1 cellular context compared by ENCODE assay signal in genomic region chr7:143906895-143907294, GRCh38.
TF ChIP-seq lines count a peak whose summit lies in the region.

No MANE protein-coding gene starts in this region.

TF ChIP-seq in HepG2, 621 proteins besides CTCF, POLR2A, EP300 and RAD21 (continued from another document and continues in another):
- TF ChIP-seq DZIP1 (CRISPR knock-in tag; IDR thresholded peaks at IDR 0.05): no peak
- TF ChIP-seq ZNF775 (CRISPR knock-in tag; IDR thresholded peaks at IDR 0.05; ENCODE audit: borderline replicate concordance): no peak
- TF ChIP-seq ZNF772 (CRISPR knock-in tag; IDR thresholded peaks at IDR 0.05): no peak
- TF ChIP-seq ZNF326 (CRISPR knock-in tag; IDR thresholded peaks at IDR 0.05; ENCODE audit: borderline replicate concordance): no peak
- peak; percentile 69 for TF ChIP-seq MED8 (CRISPR knock-in tag; IDR thresholded peaks at IDR 0.05; ENCODE audit: insufficient replicate concordance)
- no peak for TF ChIP-seq MAZ (IDR thresholded peaks at IDR 0.05; ENCODE audit: borderline replicate concordance, low read depth, low read length)
- TF ChIP-seq MAZ (CRISPR knock-in tag; IDR thresholded peaks at IDR 0.05; ENCODE audit: low read depth): peak; percentile 25; the same call in 1 of the 2 replicates
- no peak for TF ChIP-seq MXD4 (CRISPR knock-in tag; IDR thresholded peaks at IDR 0.05)
- no peak for TF ChIP-seq ZNF253 (CRISPR knock-in tag; IDR thresholded peaks at IDR 0.05; ENCODE audit: borderline replicate concordance)
- TF ChIP-seq ZNF510 (CRISPR knock-in tag; IDR thresholded peaks at IDR 0.05; ENCODE audit: low read depth): no peak
- TF ChIP-seq RARG (CRISPR knock-in tag; IDR thresholded peaks at IDR 0.05; ENCODE audit: low read depth): no peak
- TF ChIP-seq, protein P1, sequence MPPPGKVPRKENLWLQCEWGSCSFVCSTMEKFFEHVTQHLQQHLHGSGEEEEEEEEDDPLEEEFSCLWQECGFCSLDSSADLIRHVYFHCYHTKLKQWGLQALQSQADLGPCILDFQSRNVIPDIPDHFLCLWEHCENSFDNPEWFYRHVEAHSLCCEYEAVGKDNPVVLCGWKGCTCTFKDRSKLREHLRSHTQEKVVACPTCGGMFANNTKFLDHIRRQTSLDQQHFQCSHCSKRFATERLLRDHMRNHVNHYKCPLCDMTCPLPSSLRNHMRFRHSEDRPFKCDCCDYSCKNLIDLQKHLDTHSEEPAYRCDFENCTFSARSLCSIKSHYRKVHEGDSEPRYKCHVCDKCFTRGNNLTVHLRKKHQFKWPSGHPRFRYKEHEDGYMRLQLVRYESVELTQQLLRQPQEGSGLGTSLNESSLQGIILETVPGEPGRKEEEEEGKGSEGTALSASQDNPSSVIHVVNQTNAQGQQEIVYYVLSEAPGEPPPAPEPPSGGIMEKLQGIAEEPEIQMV (CRISPR knock-in tag; IDR thresholded peaks at IDR 0.05; ENCODE audit: low read depth): no peak
- TF ChIP-seq SUZ12 (IDR thresholded peaks at IDR 0.05; ENCODE audit: low read depth, low read length): no peak
- peak; percentile 87 for TF ChIP-seq HOXA3 (CRISPR knock-in tag; IDR thresholded peaks at IDR 0.05)
- TF ChIP-seq, protein P2, sequence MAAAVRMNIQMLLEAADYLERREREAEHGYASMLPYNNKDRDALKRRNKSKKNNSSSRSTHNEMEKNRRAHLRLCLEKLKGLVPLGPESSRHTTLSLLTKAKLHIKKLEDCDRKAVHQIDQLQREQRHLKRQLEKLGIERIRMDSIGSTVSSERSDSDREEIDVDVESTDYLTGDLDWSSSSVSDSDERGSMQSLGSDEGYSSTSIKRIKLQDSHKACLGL (CRISPR knock-in tag; IDR thresholded peaks at IDR 0.05): no peak
- TF ChIP-seq, protein P3, sequence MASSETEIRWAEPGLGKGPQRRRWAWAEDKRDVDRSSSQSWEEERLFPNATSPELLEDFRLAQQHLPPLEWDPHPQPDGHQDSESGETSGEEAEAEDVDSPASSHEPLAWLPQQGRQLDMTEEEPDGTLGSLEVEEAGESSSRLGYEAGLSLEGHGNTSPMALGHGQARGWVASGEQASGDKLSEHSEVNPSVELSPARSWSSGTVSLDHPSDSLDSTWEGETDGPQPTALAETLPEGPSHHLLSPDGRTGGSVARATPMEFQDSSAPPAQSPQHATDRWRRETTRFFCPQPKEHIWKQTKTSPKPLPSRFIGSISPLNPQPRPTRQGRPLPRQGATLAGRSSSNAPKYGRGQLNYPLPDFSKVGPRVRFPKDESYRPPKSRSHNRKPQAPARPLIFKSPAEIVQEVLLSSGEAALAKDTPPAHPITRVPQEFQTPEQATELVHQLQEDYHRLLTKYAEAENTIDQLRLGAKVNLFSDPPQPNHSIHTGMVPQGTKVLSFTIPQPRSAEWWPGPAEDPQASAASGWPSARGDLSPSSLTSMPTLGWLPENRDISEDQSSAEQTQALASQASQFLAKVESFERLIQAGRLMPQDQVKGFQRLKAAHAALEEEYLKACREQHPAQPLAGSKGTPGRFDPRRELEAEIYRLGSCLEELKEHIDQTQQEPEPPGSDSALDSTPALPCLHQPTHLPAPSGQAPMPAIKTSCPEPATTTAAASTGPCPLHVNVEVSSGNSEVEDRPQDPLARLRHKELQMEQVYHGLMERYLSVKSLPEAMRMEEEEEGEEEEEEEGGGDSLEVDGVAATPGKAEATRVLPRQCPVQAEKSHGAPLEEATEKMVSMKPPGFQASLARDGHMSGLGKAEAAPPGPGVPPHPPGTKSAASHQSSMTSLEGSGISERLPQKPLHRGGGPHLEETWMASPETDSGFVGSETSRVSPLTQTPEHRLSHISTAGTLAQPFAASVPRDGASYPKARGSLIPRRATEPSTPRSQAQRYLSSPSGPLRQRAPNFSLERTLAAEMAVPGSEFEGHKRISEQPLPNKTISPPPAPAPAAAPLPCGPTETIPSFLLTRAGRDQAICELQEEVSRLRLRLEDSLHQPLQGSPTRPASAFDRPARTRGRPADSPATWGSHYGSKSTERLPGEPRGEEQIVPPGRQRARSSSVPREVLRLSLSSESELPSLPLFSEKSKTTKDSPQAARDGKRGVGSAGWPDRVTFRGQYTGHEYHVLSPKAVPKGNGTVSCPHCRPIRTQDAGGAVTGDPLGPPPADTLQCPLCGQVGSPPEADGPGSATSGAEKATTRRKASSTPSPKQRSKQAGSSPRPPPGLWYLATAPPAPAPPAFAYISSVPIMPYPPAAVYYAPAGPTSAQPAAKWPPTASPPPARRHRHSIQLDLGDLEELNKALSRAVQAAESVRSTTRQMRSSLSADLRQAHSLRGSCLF (CRISPR knock-in tag; IDR thresholded peaks at IDR 0.05; ENCODE audit: borderline replicate concordance): no peak
- TF ChIP-seq MED13 (CRISPR knock-in tag; IDR thresholded peaks at IDR 0.05): peak; percentile 67; the same call in 1 of the 2 replicates
- TF ChIP-seq ZNF263 (CRISPR knock-in tag; IDR thresholded peaks at IDR 0.05): 0 out of 2 replicates have a peak, but pooled peaks have one; percentile 46
- no peak for TF ChIP-seq ZSCAN12 (CRISPR knock-in tag; IDR thresholded peaks at IDR 0.05)
- no peak for TF ChIP-seq MLXIP (CRISPR knock-in tag; IDR thresholded peaks at IDR 0.05; ENCODE audit: borderline replicate concordance)
- TF ChIP-seq TGIF2 (CRISPR knock-in tag; IDR thresholded peaks at IDR 0.05): peak; percentile 82; the same call in 1 of the 2 replicates
- TF ChIP-seq ZNF550 (CRISPR knock-in tag; IDR thresholded peaks at IDR 0.05; ENCODE audit: borderline replicate concordance): no peak
- no peak for TF ChIP-seq ZNF30 (CRISPR knock-in tag; IDR thresholded peaks at IDR 0.05)
- peak; percentile 88 for TF ChIP-seq ZEB1 (IDR thresholded peaks at IDR 0.05; ENCODE audit: insufficient replicate concordance, low read depth)
- TF ChIP-seq ZFP41 (CRISPR knock-in tag; IDR thresholded peaks at IDR 0.05; ENCODE audit: borderline replicate concordance): no peak
- TF ChIP-seq ZNF703 (CRISPR knock-in tag; IDR thresholded peaks at IDR 0.05; ENCODE audit: borderline replicate concordance): no peak
- no peak for TF ChIP-seq ZFP82 (CRISPR knock-in tag; IDR thresholded peaks at IDR 0.05; ENCODE audit: borderline replicate concordance)
- no peak for TF ChIP-seq SMARCC2 (IDR thresholded peaks at IDR 0.05)
- no peak; the same call in 1 of the 2 replicates for TF ChIP-seq ZNF160 (CRISPR knock-in tag; IDR thresholded peaks at IDR 0.05)
- peak; percentile 85; the same call in 1 of the 2 replicates for TF ChIP-seq ZNF556 (CRISPR knock-in tag; IDR thresholded peaks at IDR 0.05; ENCODE audit: borderline replicate concordance)
- peak; percentile 68 for TF ChIP-seq KDM2A (CRISPR knock-in tag; IDR thresholded peaks at IDR 0.05; ENCODE audit: borderline replicate concordance, low read depth)
- TF ChIP-seq, protein P4, sequence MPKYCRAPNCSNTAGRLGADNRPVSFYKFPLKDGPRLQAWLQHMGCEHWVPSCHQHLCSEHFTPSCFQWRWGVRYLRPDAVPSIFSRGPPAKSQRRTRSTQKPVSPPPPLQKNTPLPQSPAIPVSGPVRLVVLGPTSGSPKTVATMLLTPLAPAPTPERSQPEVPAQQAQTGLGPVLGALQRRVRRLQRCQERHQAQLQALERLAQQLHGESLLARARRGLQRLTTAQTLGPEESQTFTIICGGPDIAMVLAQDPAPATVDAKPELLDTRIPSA (CRISPR knock-in tag; IDR thresholded peaks at IDR 0.05; ENCODE audit: borderline replicate concordance): no peak
- no peak for TF ChIP-seq ZNF329 (CRISPR knock-in tag; IDR thresholded peaks at IDR 0.05; ENCODE audit: low read depth)
- TF ChIP-seq, protein P5, sequence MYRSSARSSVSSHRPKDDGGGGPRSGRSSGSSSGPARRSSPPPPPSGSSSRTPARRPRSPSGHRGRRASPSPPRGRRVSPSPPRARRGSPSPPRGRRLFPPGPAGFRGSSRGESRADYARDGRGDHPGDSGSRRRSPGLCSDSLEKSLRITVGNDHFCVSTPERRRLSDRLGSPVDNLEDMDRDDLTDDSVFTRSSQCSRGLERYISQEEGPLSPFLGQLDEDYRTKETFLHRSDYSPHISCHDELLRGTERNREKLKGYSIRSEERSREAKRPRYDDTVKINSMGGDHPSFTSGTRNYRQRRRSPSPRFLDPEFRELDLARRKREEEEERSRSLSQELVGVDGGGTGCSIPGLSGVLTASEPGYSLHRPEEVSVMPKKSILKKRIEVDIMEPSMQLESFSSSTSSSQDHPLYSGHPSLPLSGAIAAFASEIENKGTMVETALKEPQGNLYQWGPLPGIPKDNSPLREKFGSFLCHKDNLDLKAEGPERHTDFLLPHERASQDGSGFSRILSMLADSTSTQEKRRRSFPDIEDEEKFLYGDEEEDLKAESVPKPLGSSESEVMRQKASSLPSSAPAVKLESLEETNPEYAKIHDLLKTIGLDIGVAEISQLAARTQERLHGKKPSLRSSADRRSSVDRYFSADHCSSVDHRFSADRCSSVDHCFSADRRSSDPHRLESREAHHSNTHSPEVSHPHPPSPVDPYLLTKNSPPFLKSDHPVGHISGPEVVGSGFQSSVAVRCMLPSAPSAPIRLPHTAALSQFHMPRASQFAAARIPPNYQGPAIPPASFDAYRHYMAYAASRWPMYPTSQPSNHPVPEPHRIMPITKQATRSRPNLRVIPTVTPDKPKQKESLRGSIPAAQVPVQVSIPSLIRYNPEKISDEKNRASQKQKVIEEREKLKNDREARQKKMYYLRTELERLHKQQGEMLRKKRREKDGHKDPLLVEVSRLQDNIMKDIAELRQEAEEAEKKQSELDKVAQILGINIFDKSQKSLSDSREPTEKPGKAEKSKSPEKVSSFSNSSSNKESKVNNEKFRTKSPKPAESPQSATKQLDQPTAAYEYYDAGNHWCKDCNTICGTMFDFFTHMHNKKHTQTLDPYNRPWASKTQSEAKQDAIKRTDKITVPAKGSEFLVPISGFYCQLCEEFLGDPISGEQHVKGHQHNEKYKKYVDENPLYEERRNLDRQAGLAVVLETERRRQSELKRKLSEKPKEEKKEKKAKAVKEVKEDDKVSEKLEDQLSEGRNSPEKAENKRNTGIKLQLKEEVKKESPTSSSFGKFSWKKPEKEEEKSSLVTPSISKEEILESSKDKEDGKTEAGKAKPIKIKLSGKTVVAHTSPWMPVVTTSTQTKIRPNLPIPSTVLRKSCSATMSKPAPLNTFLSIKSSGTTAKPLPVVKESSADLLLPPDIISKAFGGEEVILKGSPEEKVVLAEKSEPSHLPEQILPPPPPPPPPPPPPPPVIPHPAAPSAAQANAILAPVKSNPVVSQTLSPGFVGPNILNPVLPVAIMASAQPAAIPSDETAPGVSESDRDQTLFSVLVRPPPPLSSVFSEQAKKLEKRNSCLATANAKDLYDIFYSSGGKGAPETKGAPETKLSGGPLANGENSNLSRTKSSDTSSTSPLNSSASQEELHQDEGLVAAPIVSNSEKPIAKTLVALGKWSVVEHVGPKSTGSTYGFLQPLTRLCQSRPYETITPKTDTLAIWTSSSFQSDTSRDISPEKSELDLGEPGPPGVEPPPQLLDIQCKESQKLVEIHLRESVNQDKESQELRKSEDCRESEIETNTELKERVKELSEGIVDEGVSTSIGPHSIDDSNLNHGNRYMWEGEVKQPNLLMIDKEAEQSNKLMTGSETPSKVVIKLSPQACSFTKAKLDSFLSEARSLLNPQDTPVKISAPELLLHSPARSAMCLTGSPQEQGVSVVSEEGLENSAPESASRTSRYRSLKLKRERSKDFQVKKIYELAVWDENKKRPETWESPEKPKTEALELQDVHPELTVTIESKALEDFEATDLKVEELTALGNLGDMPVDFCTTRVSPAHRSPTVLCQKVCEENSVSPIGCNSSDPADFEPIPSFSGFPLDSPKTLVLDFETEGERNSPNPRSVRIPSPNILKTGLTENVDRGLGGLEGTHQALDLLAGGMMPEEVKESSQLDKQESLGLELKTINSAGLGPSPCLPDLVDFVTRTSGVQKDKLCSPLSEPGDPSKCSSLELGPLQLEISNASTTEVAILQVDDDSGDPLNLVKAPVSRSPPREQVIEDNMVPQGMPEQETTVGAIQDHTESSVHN (CRISPR knock-in tag; IDR thresholded peaks at IDR 0.05): no peak
- TF ChIP-seq ZNF431 (CRISPR knock-in tag; IDR thresholded peaks at IDR 0.05; ENCODE audit: borderline replicate concordance, low read depth): no peak; the same call in 1 of the 2 replicates
- no peak for TF ChIP-seq ZC3H4 (CRISPR knock-in tag; IDR thresholded peaks at IDR 0.05; ENCODE audit: borderline replicate concordance)
- TF ChIP-seq HDAC1 (CRISPR knock-in tag; IDR thresholded peaks at IDR 0.05): peak; percentile 90
